Comparison of ENCODE assay signal across 20 cellular contexts in the genomic region with DNA sequence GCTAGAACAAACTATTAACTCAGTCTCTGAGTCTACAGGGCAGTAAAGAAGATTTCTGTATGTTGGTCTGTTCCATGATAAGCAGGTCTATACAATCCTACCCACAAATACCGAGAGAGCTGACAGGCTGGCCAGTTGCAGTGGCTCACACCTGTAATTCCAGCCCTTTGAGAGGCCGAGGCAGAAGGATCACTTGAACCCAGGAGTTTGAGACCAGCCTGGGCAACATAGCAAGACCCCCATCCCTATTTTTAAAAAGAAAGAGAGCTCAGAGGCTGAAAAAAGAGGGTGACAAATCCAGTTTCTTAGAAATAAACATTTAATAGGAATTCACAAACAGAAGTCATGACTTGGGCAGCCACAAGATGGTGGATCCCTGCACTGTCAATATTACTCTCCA.
"Had no signal": no experiment of that assay in that cellular context is flagged by ENCODE, and none has a peak within 500 bp of the region (broad histone marks: within the 10 kb centered on the region; RNA-seq: fewer than 3 reads in every experiment).

No MANE protein-coding gene starts in this region.

- H3K36me3 ChIP-seq: MG63, SJCRH30 had no signal

- ATAC-seq: Panc1, PC-3, Right ventricle myocardium inferior, SK-N-SH treated with all-trans-retinoic acid at 6 μM for 48 hours had no signal

- H3K4me3 ChIP-seq: MG63, SJCRH30 had no signal

- DNase-seq: Karpas-422, KG1, MG63, NCI-H1092 treated with DMSO at 0.1 percent for 48 hours, NCI-H1436, NCI-H187, NCI-H2029, NCI-H2081 treated with DMSO at 0.1 percent for 48 hours, NCI-H2171, NCI-H226, NCI-H446, NCI-H510A, NCI-H774, SHP77 treated with DMSO at 0.1 percent for 48 hours had no signal

- H3K27ac ChIP-seq: HL-60, SJCRH30 had no signal

- H3K27me3 ChIP-seq: MG63, SJCRH30 had no signal
